10 cellular contexts compared by ENCODE assay signal in the genomic region with DNA sequence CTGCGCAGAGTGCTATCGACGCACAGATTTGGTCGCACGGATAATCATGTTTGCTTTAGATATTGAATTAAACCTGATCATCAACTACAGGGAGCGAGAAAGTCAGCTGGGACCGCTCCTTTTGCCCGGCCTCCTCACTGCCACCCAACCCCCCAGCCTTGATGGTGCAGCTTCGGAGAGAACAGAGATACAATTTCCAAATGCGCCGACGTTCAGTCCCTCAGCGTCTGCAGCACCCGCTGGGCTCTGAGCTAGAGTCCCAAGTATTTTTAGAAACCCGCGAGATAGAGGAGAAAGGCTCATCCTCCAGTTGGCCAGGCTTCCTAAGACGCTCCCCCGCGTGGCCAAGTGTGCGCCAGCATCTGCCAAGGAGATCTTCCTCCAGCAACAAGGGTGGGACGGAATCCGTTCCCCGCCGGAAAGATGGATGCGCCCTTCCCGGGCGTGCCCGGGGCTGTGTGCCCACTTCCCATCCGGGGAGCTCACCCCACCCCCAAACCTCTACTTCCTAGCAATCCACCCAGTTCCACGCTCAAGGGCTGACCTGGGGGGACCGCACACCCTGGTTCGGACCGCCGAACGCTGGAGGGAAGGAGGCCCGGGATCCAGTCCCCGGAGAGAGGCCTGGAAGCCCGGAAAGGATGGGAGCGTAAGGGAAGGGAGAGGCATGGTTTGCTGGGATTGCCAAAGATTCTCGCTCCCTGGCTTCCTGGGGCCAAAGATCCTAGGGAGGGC.
A peak's percentile ranks its signal among the peaks of the same experiment; 100 is the strongest.
DNase-seq lines count a peak whose midpoint lies in the region; ATAC-seq lines count a peak whose summit lies in the region.
"Had no signal": no experiment of that assay in that cellular context is flagged by ENCODE, and none has a peak within 500 bp of the region (broad histone marks: within the 10 kb centered on the region; RNA-seq: fewer than 3 reads in every experiment).

No MANE protein-coding gene starts in this region.

- peak; percentile 25 for DNase-seq in activated T-cell treated with anti-CD3 and anti-CD28 coated beads, Interleukin-2, amount 50 U/mL, for 1 hour
- DNase-seq in activated T-cell treated with anti-CD3 and anti-CD28 coated beads for 4 hours (no peak), hippocampal formation (lab: John Stamatoyannopoulos, UW) (peak; percentile 9 to 45), substantia nigra (lab: John Stamatoyannopoulos, UW) (peak in 26 of 49 donors; percentile 15 to 63 (median 42)), Kasumi-1 (lab: John Stamatoyannopoulos, UW) (no peak)
- peak; percentile 42 for DNase-seq in activated T-cell treated with anti-CD3 and anti-CD28 coated beads, Interleukin-2, amount 50 U/mL, for 24 hours
- DNase-seq: effector CD8-positive, alpha-beta T cell; NCI-H1930 had no signal

- ATAC-seq in HG03520 (IDR thresholded peaks at IDR 0.05; ENCODE audit: unreplicated experiment) (no peak), HG03159 (IDR thresholded peaks at IDR 0.05; ENCODE audit: unreplicated experiment) (no peak)

- peak overlapping the region; percentile 65 for H3K4me3 Mint-ChIP-seq in activated T-cell treated with anti-CD3 and anti-CD28 coated beads, Interleukin-2, amount 50 U/mL, for 24 hours

- H3K27ac Mint-ChIP-seq in activated T-cell treated with anti-CD3 and anti-CD28 coated beads, Interleukin-2, amount 50 U/mL, for 24 hours, result no peak overlapping the region

- peaks cover 57% of the 10 kb centered on the region for H3K4me1 Mint-ChIP-seq in activated T-cell treated with anti-CD3 and anti-CD28 coated beads, Interleukin-2, amount 50 U/mL, for 24 hours (ENCODE audit: low read depth)

- H3K9me3 Mint-ChIP-seq in activated T-cell treated with anti-CD3 and anti-CD28 coated beads, Interleukin-2, amount 50 U/mL, for 24 hours, result no peaks in the 10 kb centered on the region

- H3K27me3 Mint-ChIP-seq in activated T-cell treated with anti-CD3 and anti-CD28 coated beads, Interleukin-2, amount 50 U/mL, for 24 hours, result peaks cover 83% of the 10 kb centered on the region

- H3K27ac ChIP-seq in substantia nigra (ENCODE audit: low read depth, low read length, poor library complexity, severe bottlenecking), result peak overlapping the region; percentile 88

- H3K36me3 Mint-ChIP-seq in activated T-cell treated with anti-CD3 and anti-CD28 coated beads, Interleukin-2, amount 50 U/mL, for 24 hours (ENCODE audit: low read depth), result no peaks in the 10 kb centered on the region

Comparison
In these comparisons a context has a peak if more than half of its experiments do, and no peak if none do; other contexts are left out.
1. DNase-seq: peak in activated T-cell treated with anti-CD3 and anti-CD28 coated beads, Interleukin-2, amount 50 U/mL, for 1 hour (single experiment), activated T-cell treated with anti-CD3 and anti-CD28 coated beads, Interleukin-2, amount 50 U/mL, for 24 hours (single experiment), hippocampal formation (2 of 2) and substantia nigra (26 of 49); none in activated T-cell treated with anti-CD3 and anti-CD28 coated beads for 4 hours (single experiment) and Kasumi-1 (0 of 2).